ENCODE assay signal across 19 cellular contexts in genomic region chr10:70601775-70602174, GRCh38. TPM values are rescaled to one million over a fixed set of nuclear protein-coding genes. Genes with fewer than 3 reads are reported as not detected.
DNase-seq lines count a peak whose midpoint lies in the region; ATAC-seq and TF ChIP-seq lines count a peak whose summit lies in the region.
"Had no signal": no experiment of that assay in that cellular context is flagged by ENCODE, and none has a peak within 500 bp of the region (broad histone marks: within the 10 kb centered on the region; RNA-seq: fewer than 3 reads in every experiment).

No MANE protein-coding gene starts in this region.

- H3K4me3 ChIP-seq in Loucy (ENCODE audit: low read length, poor library complexity, severe bottlenecking) = peak overlapping the region; percentile 78
- H3K4me3 ChIP-seq in mesendoderm (ENCODE audit: low read length) = no peak overlapping the region
- H3K4me3 ChIP-seq: PC-9, SK-N-MC had no signal

- peaks cover 54% of the 10 kb centered on the region for H3K4me1 ChIP-seq in Loucy (ENCODE audit: insufficient read depth, low read length, poor library complexity, severe bottlenecking)
- no peaks in the 10 kb centered on the region for H3K4me1 ChIP-seq in mesendoderm (ENCODE audit: control insufficient read depth, low read depth, low read length)
- H3K4me1 ChIP-seq: tibial nerve had no signal

- H3K4me3 Mint-ChIP-seq in activated CD4-positive, alpha-beta T cell treated with anti-CD3 and anti-CD28 coated beads, Interleukin-2, amount 10 ng/mL, durations not matched to agents 7 days and 5 days = peak overlapping the region; percentile 99
- H3K4me3 Mint-ChIP-seq in activated naive CD8-positive, alpha-beta T cell treated with anti-CD3 and anti-CD28 coated beads, Interleukin-2, amount 50 U/mL, for 24 hours = peak overlapping the region; percentile 98
- H3K4me3 Mint-ChIP-seq in stimulated activated effector memory CD8-positive, alpha-beta T cell treated with anti-CD3 and anti-CD28 coated beads, Interleukin-12 subunit alpha, Interleukin-12 subunit beta, amount 100 ng/mL, for 72 hours = peak overlapping the region; percentile 97
- H3K4me3 Mint-ChIP-seq: mesothelial cell of epicardium had no signal

- CTCF ChIA-PET in activated CD4-positive, alpha-beta T cell treated with anti-CD3 and anti-CD28 coated beads, Interleukin-2, amount 10 ng/mL, durations not matched to agents 7 days and 5 days (lab: Charles Lee) = interaction anchor here (0.9 to 2.4 kb wide), 2 partner anchors 34 to 41 kb away, joined by 3 to 9 read pairs; no protein-coding TSS in a partner anchor

- no peak overlapping the region for H3K56ac ChIP-seq in mesendoderm (ENCODE audit: low read length)

- no peak overlapping the region for H3K27ac ChIP-seq in mesendoderm (ENCODE audit: low read depth, low read length)
- H3K27ac ChIP-seq: PC-9, SK-N-MC had no signal

- H3K36me3 ChIP-seq in Loucy (ENCODE audit: insufficient read depth, low read length) (no peaks in the 10 kb centered on the region; the same call in 1 of the 2 replicates), mesendoderm (ENCODE audit: control insufficient read depth, insufficient read depth, low read length) (no peaks in the 10 kb centered on the region)
- H3K36me3 ChIP-seq: tibial nerve had no signal

- no peak for DNase-seq in activated CD4-positive, alpha-beta T cell treated with anti-CD3 and anti-CD28 coated beads, Interleukin-2, amount 10 ng/mL, durations not matched to agents 7 days and 5 days
- DNase-seq in activated CD4-positive, alpha-beta T cell treated with anti-CD3 and anti-CD28 coated beads, Interleukin-2, amount 50 U/mL, for 48 hours = no peak
- peak; percentile 9 for DNase-seq in activated naive CD8-positive, alpha-beta T cell treated with anti-CD3 and anti-CD28 coated beads, Interleukin-2, amount 50 U/mL, for 24 hours
- DNase-seq in stimulated activated effector memory CD8-positive, alpha-beta T cell treated with anti-CD3 and anti-CD28 coated beads, Interleukin-12 subunit alpha, Interleukin-12 subunit beta, amount 100 ng/mL, for 72 hours (ENCODE audit: low spot score in 2 of 2) = no peak
- DNase-seq in NCI-H345 (lab: John Stamatoyannopoulos, UW) (no peak), mesendoderm (no peak), NCI-H748 treated with DMSO at 0.1 percent for 48 hours (lab: John Stamatoyannopoulos, UW) (no peak)
- DNase-seq: amniotic stem cell; hippocampal formation; NCI-H2029 treated with DMSO at 0.1 percent for 48 hours; NCI-H526; nucleus accumbens; PC-9; stimulated activated CD4-positive, alpha-beta T cell treated with anti-CD3 and anti-CD28 coated beads, Interleukin-2, amount 100 ng/mL, for 48 hours had no signal

- no peak for ATAC-seq in activated naive CD8-positive, alpha-beta T cell treated with anti-CD3 and anti-CD28 coated beads, Interleukin-2, amount 50 U/mL, for 24 hours
- no peak for ATAC-seq in stimulated activated effector memory CD8-positive, alpha-beta T cell treated with anti-CD3 and anti-CD28 coated beads, Interleukin-12 subunit alpha, Interleukin-12 subunit beta, amount 100 ng/mL, for 72 hours

- H4K5ac ChIP-seq in mesendoderm (ENCODE audit: low read length) = no peak overlapping the region

- H3K9me3 Mint-ChIP-seq in activated CD4-positive, alpha-beta T cell treated with anti-CD3 and anti-CD28 coated beads, Interleukin-2, amount 10 ng/mL, durations not matched to agents 7 days and 5 days = no peaks in the 10 kb centered on the region
- no peaks in the 10 kb centered on the region for H3K9me3 Mint-ChIP-seq in activated naive CD8-positive, alpha-beta T cell treated with anti-CD3 and anti-CD28 coated beads, Interleukin-2, amount 50 U/mL, for 24 hours
- no peaks in the 10 kb centered on the region for H3K9me3 Mint-ChIP-seq in stimulated activated effector memory CD8-positive, alpha-beta T cell treated with anti-CD3 and anti-CD28 coated beads, Interleukin-12 subunit alpha, Interleukin-12 subunit beta, amount 100 ng/mL, for 72 hours
- H3K9me3 Mint-ChIP-seq: mesothelial cell of epicardium had no signal

- H3K9ac ChIP-seq in Loucy (ENCODE audit: low read depth, low read length, poor library complexity, severe bottlenecking) (peak overlapping the region; percentile 81), mesendoderm (ENCODE audit: low read length) (no peak overlapping the region)

- H2AFZ ChIP-seq in Loucy (ENCODE audit: low read length) = no peak overlapping the region
- H2AFZ ChIP-seq: PC-9 had no signal

- no peak overlapping the region for H3K4ac ChIP-seq in mesendoderm (ENCODE audit: low read depth, low read length)

- no peak overlapping the region for H3K23ac ChIP-seq in mesendoderm (ENCODE audit: low read length)

- H3K9me2 ChIP-seq in Loucy (replicated peaks; ENCODE audit: low read depth, low read length) = no peaks in the 10 kb centered on the region

- peaks cover 39% of the 10 kb centered on the region for H3K4me1 Mint-ChIP-seq in activated CD4-positive, alpha-beta T cell treated with anti-CD3 and anti-CD28 coated beads, Interleukin-2, amount 10 ng/mL, durations not matched to agents 7 days and 5 days
- H3K4me1 Mint-ChIP-seq in activated naive CD8-positive, alpha-beta T cell treated with anti-CD3 and anti-CD28 coated beads, Interleukin-2, amount 50 U/mL, for 24 hours = peaks cover 74% of the 10 kb centered on the region
- H3K4me1 Mint-ChIP-seq in stimulated activated effector memory CD8-positive, alpha-beta T cell treated with anti-CD3 and anti-CD28 coated beads, Interleukin-12 subunit alpha, Interleukin-12 subunit beta, amount 100 ng/mL, for 72 hours = peaks cover 73% of the 10 kb centered on the region

- H3K18ac ChIP-seq in mesendoderm (ENCODE audit: low read length) = no peak overlapping the region

- no peaks in the 10 kb centered on the region for H3K27me3 Mint-ChIP-seq in activated CD4-positive, alpha-beta T cell treated with anti-CD3 and anti-CD28 coated beads, Interleukin-2, amount 10 ng/mL, durations not matched to agents 7 days and 5 days
- H3K27me3 Mint-ChIP-seq in activated naive CD8-positive, alpha-beta T cell treated with anti-CD3 and anti-CD28 coated beads, Interleukin-2, amount 50 U/mL, for 24 hours = no peaks in the 10 kb centered on the region

- no peak overlapping the region for H2AK5ac ChIP-seq in mesendoderm (ENCODE audit: low read length)

- no peak overlapping the region for H4K8ac ChIP-seq in mesendoderm (ENCODE audit: low read depth, low read length)

- H2BK5ac ChIP-seq in mesendoderm (ENCODE audit: low read length) = no peak overlapping the region

- H3K79me2 ChIP-seq in Loucy (ENCODE audit: insufficient read depth, low read length) = peaks cover 49% of the 10 kb centered on the region
- no peaks in the 10 kb centered on the region for H3K79me2 ChIP-seq in mesendoderm (ENCODE audit: control insufficient read depth, insufficient read depth, low read length)

- H3K27ac Mint-ChIP-seq in activated CD4-positive, alpha-beta T cell treated with anti-CD3 and anti-CD28 coated beads, Interleukin-2, amount 10 ng/mL, durations not matched to agents 7 days and 5 days = peak overlapping the region; percentile 98
- peak overlapping the region; percentile 93 for H3K27ac Mint-ChIP-seq in activated naive CD8-positive, alpha-beta T cell treated with anti-CD3 and anti-CD28 coated beads, Interleukin-2, amount 50 U/mL, for 24 hours
- peak overlapping the region; percentile 97 for H3K27ac Mint-ChIP-seq in stimulated activated effector memory CD8-positive, alpha-beta T cell treated with anti-CD3 and anti-CD28 coated beads, Interleukin-12 subunit alpha, Interleukin-12 subunit beta, amount 100 ng/mL, for 72 hours
- H3K27ac Mint-ChIP-seq: mesothelial cell of epicardium had no signal

- H2BK15ac ChIP-seq in mesendoderm (replicated peaks; ENCODE audit: low read depth) = no peak overlapping the region

- H2BK120ac ChIP-seq in mesendoderm (ENCODE audit: low read depth, low read length) = no peak overlapping the region

- peaks cover 15% of the 10 kb centered on the region for H4K20me1 ChIP-seq in Loucy (ENCODE audit: insufficient read depth, low read length, poor library complexity, severe bottlenecking)

- peak overlapping the region; percentile 84 for H3K4me2 ChIP-seq in Loucy (ENCODE audit: low read depth, low read length, poor library complexity, severe bottlenecking)
- H3K4me2 ChIP-seq in mesendoderm (ENCODE audit: low read length) = no peak overlapping the region
- H3K4me2 ChIP-seq: PC-9 had no signal

- no peak for TF ChIP-seq CTCF in Loucy (conservative IDR thresholded peaks at IDR 0.05; ENCODE audit: low read length)

- H3F3A ChIP-seq in Loucy (ENCODE audit: low read depth) = no peaks in the 10 kb centered on the region

- H3K9me3 ChIP-seq in Loucy (ENCODE audit: insufficient read depth, low read depth, low read length) = no peaks in the 10 kb centered on the region
- H3K9me3 ChIP-seq: tibial nerve had no signal

- POLR2A ChIA-PET in activated CD4-positive, alpha-beta T cell treated with anti-CD3 and anti-CD28 coated beads, Interleukin-2, amount 10 ng/mL, durations not matched to agents 7 days and 5 days (lab: Charles Lee) = no interaction called here

- no peaks in the 10 kb centered on the region for H3K79me1 ChIP-seq in mesendoderm (ENCODE audit: low read length)

- H3K27me3 ChIP-seq in Loucy (ENCODE audit: insufficient read depth, low read length, poor library complexity, severe bottlenecking) = no peaks in the 10 kb centered on the region
- H3K27me3 ChIP-seq in mesendoderm (ENCODE audit: insufficient read depth, low read length, poor library complexity) = no peaks in the 10 kb centered on the region
- H3K27me3 ChIP-seq: tibial nerve had no signal

- peaks cover 34% of the 10 kb centered on the region for H3K36me3 Mint-ChIP-seq in activated CD4-positive, alpha-beta T cell treated with anti-CD3 and anti-CD28 coated beads, Interleukin-2, amount 10 ng/mL, durations not matched to agents 7 days and 5 days (ENCODE audit: low read depth)
- H3K36me3 Mint-ChIP-seq in activated naive CD8-positive, alpha-beta T cell treated with anti-CD3 and anti-CD28 coated beads, Interleukin-2, amount 50 U/mL, for 24 hours (ENCODE audit: low read depth) = peaks cover 50% of the 10 kb centered on the region
- peaks cover 72% of the 10 kb centered on the region for H3K36me3 Mint-ChIP-seq in stimulated activated effector memory CD8-positive, alpha-beta T cell treated with anti-CD3 and anti-CD28 coated beads, Interleukin-12 subunit alpha, Interleukin-12 subunit beta, amount 100 ng/mL, for 72 hours
- H3K36me3 Mint-ChIP-seq: mesothelial cell of epicardium had no signal

- WGBS in mesendoderm (ENCODE audit: extremely low coverage, insufficient coverage, low lambda C conversion rate) = no CpG with 5 or more reads among the region's 4 CpGs

RNA-seq across cellular contexts. Expression of gene PRF1, which starts 0.8 kb away (rescaled TPM):
- total RNA-seq in activated CD4-positive, alpha-beta T cell treated with anti-CD3 and anti-CD28 coated beads, Interleukin-2, amount 10 ng/mL, durations not matched to agents 7 days and 5 days = 100 to 1,000 TPM in 1 of 2 experiments, 10 to 100 TPM in 1; 99.9 to 116 TPM
- polyA plus RNA-seq in mesendoderm (2013, experiment 1 of 2) = 0.10 TPM
- 0.08 TPM for polyA plus RNA-seq in mesendoderm (2013, experiment 2 of 2)
- total RNA-seq: kidney epithelial cell, PC-9 had no signal
